In the genomic region with DNA sequence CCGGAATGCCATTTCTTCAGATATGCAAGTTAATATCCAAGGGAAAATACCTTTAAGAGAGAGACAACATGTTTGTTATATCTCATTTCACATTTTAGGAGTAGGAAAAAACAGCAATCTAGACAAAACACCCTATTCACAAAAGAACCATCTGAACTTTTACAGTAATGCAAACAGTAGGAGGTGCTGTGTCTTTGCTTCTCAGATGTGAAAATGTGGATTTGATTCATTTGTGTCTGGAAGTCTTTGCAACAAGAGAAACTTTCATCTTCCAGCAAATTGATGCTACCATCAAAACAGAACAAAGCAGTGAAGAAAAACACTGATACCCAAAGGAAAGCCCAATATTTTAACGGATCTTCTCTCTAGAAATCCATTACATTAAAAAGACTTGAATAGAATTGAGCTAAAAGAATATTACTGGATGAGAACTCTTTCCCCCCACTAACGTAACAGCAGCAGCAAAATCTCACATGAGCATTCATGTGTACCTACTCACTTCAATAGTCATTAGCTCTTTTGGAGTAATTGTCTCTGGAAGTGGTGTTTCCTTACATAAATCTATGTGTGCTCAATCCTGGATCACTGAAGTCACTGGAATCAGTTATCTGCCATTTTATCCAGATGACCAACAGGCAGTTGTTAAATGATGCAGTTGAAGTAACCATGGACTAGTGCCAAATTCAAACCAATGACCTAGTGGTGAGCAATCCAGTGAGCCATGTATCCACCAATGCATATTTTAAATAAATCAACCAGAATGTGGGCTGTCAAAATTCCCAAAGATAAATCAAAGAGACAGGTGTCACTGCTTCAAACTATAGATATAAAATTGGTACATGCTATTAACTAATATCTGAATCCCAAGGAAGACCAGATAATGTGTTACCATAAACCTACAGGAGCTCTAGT, we compare ENCODE assay signal across 10 cellular contexts. TPM values are rescaled to one million over a fixed set of nuclear protein-coding genes. Genes with fewer than 3 reads are reported as not detected.
A peak's percentile ranks its signal among the peaks of the same experiment; 100 is the strongest.
DNase-seq lines count a peak whose midpoint lies in the region; ATAC-seq and TF ChIP-seq lines count a peak whose summit lies in the region.
"Had no signal": no experiment of that assay in that cellular context is flagged by ENCODE, and none has a peak within 500 bp of the region (broad histone marks: within the 10 kb centered on the region; RNA-seq: fewer than 3 reads in every experiment).

No MANE protein-coding gene starts in this region.

- intact Hi-C loops in PC-3 (cut with micrococcal nuclease), result loop anchor here (10.0 kb wide), 1 partner anchor 192 kb away; no protein-coding TSS in a partner anchor

- H3K9ac ChIP-seq in GM23248 (peak overlapping the region; percentile 83), PC-3 (ENCODE audit: low read length) (peak overlapping the region; percentile 85)

- in situ Hi-C loops in GM23248 (cut with MboI), result loop anchor here (5.0 to 10.0 kb wide), 2 partner anchors 212 to 545 kb away; no protein-coding TSS in a partner anchor

- H3K36me3 ChIP-seq in GM23248 (ENCODE audit: low read depth) (peaks cover 45% of the 10 kb centered on the region), PC-3 (ENCODE audit: low read depth, low read length) (peaks cover 20% of the 10 kb centered on the region)
- H3K36me3 ChIP-seq: HAP-1 had no signal

- H3F3A ChIP-seq in GM23248 (ENCODE audit: insufficient read depth) (peaks cover 53% of the 10 kb centered on the region), PC-3 (ENCODE audit: low read length, unreplicated experiment) (peaks cover 6% of the 10 kb centered on the region)

- no peaks in the 10 kb centered on the region for H3K9me3 ChIP-seq in GM23248 (ENCODE audit: low read depth)
- H3K9me3 ChIP-seq in PC-3 (ENCODE audit: low read length), result no peaks in the 10 kb centered on the region
- H3K9me3 ChIP-seq: HAP-1 had no signal

- H4K20me1 ChIP-seq in GM23248 (ENCODE audit: insufficient read depth) (peaks cover 4% of the 10 kb centered on the region; the same call in 1 of the 2 replicates), PC-3 (ENCODE audit: low read length) (peaks cover 7% of the 10 kb centered on the region; the same call in 1 of the 2 replicates)

- CTCF ChIA-PET in PC-3 (lab: Charles Lee), result interaction anchor here (0.6 kb wide), 1 partner anchor 1133 kb away, joined by 4 read pairs; no protein-coding TSS in a partner anchor

- peaks cover 68% of the 10 kb centered on the region for H3K79me2 ChIP-seq in GM23248 (ENCODE audit: insufficient read depth)
- peaks cover 67% of the 10 kb centered on the region for H3K79me2 ChIP-seq in PC-3 (ENCODE audit: low read length)

- WGBS in GM23248 (ENCODE audit: low coverage in 1 of 2, low lambda C conversion rate in 2 of 2, missing lambda C conversion rate in 2 of 2), 2 experiments, result 44 to 46% methylated on average over 3 of the region's 3 CpGs

- H2AFZ ChIP-seq in GM23248 (no peak overlapping the region), PC-3 (ENCODE audit: low read length) (no peak overlapping the region)

- ATAC-seq in PC-3, result no peak
- ATAC-seq in GM19452 (IDR thresholded peaks at IDR 0.05; ENCODE audit: unreplicated experiment), result no peak
- ATAC-seq in HG02623 (IDR thresholded peaks at IDR 0.05; ENCODE audit: unreplicated experiment), result no peak
- ATAC-seq: activated naive CD4-positive, alpha-beta T cell treated with anti-CD3 and anti-CD28 coated beads, Interleukin-2, amount 50 U/mL, for 72 hours had no signal

- no peaks in the 10 kb centered on the region for H3K9me2 ChIP-seq in GM23248 (ENCODE audit: insufficient read depth)
- no peaks in the 10 kb centered on the region for H3K9me2 ChIP-seq in PC-3 (replicated peaks; ENCODE audit: low read length)

- POLR2A ChIA-PET in PC-3 (lab: Charles Lee; ENCODE audit: unreplicated experiment), result interaction anchor here (0.6 kb wide), 1 partner anchor 24 kb away, joined by 4 read pairs; no protein-coding TSS in a partner anchor

- H3K27ac ChIP-seq in GM23248 (peak overlapping the region; percentile 44), PC-3 (ENCODE audit: low read length) (peak overlapping the region; percentile 75)

- H3K4me1 ChIP-seq in GM23248 (ENCODE audit: insufficient read depth) (peaks cover 28% of the 10 kb centered on the region), PC-3 (ENCODE audit: insufficient read depth, low read length) (peaks cover 65% of the 10 kb centered on the region)

- H3K4me2 ChIP-seq in GM23248 (ENCODE audit: unreplicated experiment) (peak overlapping the region; percentile 93), PC-3 (ENCODE audit: low read length) (peak overlapping the region; percentile 87)

- peak; percentile 82 for DNase-seq in GM23248
- peak; percentile 94 for DNase-seq in PC-3
- peak; percentile 93 for DNase-seq in fibroblast of mammary gland (ENCODE audit: low read depth)
- DNase-seq in renal cortical epithelial cell (ENCODE audit: low read depth), result peak; percentile 84
- no peak for DNase-seq in activated effector memory CD4-positive, alpha-beta T cell treated with anti-CD3 and anti-CD28 coated beads, Interleukin-2, amount 50 U/mL, for 16 hours
- no peak for DNase-seq in activated CD4-positive, alpha-beta T cell treated with anti-CD3 and anti-CD28 coated beads for 48 hours

- H3K4me3 ChIP-seq in GM23248, result peak overlapping the region; percentile 99
- peak overlapping the region; percentile 96 for H3K4me3 ChIP-seq in PC-3 (ENCODE audit: low read length)
- H3K4me3 ChIP-seq in fibroblast of mammary gland (ENCODE audit: control insufficient read depth, low read depth, low read length), result peak overlapping the region; percentile 94
- H3K4me3 ChIP-seq: HAP-1 had no signal

- BruUV-seq in PC-3 (replicated peaks; lab: Mats Ljungman, UMichigan), result no TSS peak

- no peaks in the 10 kb centered on the region for H3K27me3 ChIP-seq in GM23248 (replicated peaks; ENCODE audit: insufficient read depth)
- H3K27me3 ChIP-seq in PC-3 (ENCODE audit: low read length), result no peaks in the 10 kb centered on the region

- peak; percentile 69 for TF ChIP-seq CTCF in PC-3 (conservative IDR thresholded peaks at IDR 0.05; ENCODE audit: low read depth, low read length)
- peak; percentile 67 for TF ChIP-seq CTCF in fibroblast of mammary gland (conservative IDR thresholded peaks at IDR 0.05; ENCODE audit: control insufficient read depth, insufficient read depth, low read depth, low read length)

RNA-seq across cellular contexts. Expression of gene SEMA3C, which starts 1.8 kb away (rescaled TPM):
- total RNA-seq in GM23248 (2014; rRNA removed; shearing (Covaris generic)), result 612 and 756 TPM in 2 replicates
- polyA plus RNA-seq in GM23248 (2016; fragmentation: Nextera tagmentation; extraction: Ambion mirVana), result 308 and 316 TPM in 2 replicates
- total RNA-seq in PC-3 (2014; rRNA removed) (27.4 and 28.0 TPM in 2 replicates), renal cortical epithelial cell (173 and 349 TPM in 2 replicates)
- total RNA-seq: activated naive CD4-positive, alpha-beta T cell treated with anti-CD3 and anti-CD28 coated beads, Interleukin-2, amount 50 U/mL, for 72 hours had no signal

Comparison
In these comparisons a context has a peak if more than half of its experiments do, and no peak if none do; other contexts are left out.
1. DNase-seq: peak in GM23248 (single experiment), PC-3 (single experiment), fibroblast of mammary gland (single experiment) and renal cortical epithelial cell (single experiment); none in activated effector memory CD4-positive, alpha-beta T cell treated with anti-CD3 and anti-CD28 coated beads, Interleukin-2, amount 50 U/mL, for 16 hours (single experiment) and activated CD4-positive, alpha-beta T cell treated with anti-CD3 and anti-CD28 coated beads for 48 hours (single experiment).
2. Peak in every context shown above with its lines, with median percentiles within 50 percentile points of each other: H3K4me3 ChIP-seq.